Comparison of ENCODE assay signal across 17 cellular contexts in genomic region chr21:42648606-42649005, GRCh38. TPM values are rescaled to one million over a fixed set of nuclear protein-coding genes. Genes with fewer than 3 reads are reported as not detected.
DNase-seq lines count a peak whose midpoint lies in the region; ATAC-seq and TF ChIP-seq lines count a peak whose summit lies in the region.
"Had no signal": no experiment of that assay in that cellular context is flagged by ENCODE, and none has a peak within 500 bp of the region (broad histone marks: within the 10 kb centered on the region; RNA-seq: fewer than 3 reads in every experiment).

No MANE protein-coding gene starts in this region.

- DNase-seq in NOMO-1 (lab: John Stamatoyannopoulos, UW; ENCODE audit: unreplicated experiment in 2 of 2) = peak; percentile 18 to 19
- no peak for DNase-seq in NOMO-1 treated with dmso at 0.1 percent for 144 hours (lab: John Stamatoyannopoulos, UW; ENCODE audit: unreplicated experiment)
- DNase-seq in Peyer's patch = peak in 1 of 3 donors; percentile 58
- DNase-seq in mucosa of descending colon = peak in 2 of 3 donors; percentile 3 to 34
- peak; percentile 25 for DNase-seq in spleen
- no peak for DNase-seq in Kasumi-1 (lab: John Stamatoyannopoulos, UW)
- no peak for DNase-seq in activated CD8-positive, alpha-beta memory T cell treated with anti-CD3 and anti-CD28 coated beads, Interleukin-2, amount 10 ng/mL, durations not matched to agents 7 days and 5 days
- DNase-seq: CD8-positive, alpha-beta T cell; COR-L47; DMS153; DMS79 treated with DMSO at 0.1 percent for 48 hours; EL; HFFc6 had no signal

- H3K27ac Mint-ChIP-seq in activated CD8-positive, alpha-beta memory T cell treated with anti-CD3 and anti-CD28 coated beads, Interleukin-2, amount 10 ng/mL, durations not matched to agents 7 days and 5 days = no peak overlapping the region
- H3K27ac Mint-ChIP-seq: CD14-positive monocyte; CD8-positive, alpha-beta T cell; HFFc6 had no signal

- H3K27ac ChIP-seq in Peyer's patch = peak overlapping the region in 3 of 4 donors; percentile 35 to 76 (median 51)
- H3K27ac ChIP-seq in spleen = no peak overlapping the region
- H3K27ac ChIP-seq: 22Rv1, HL-60 had no signal

- H3K27me3 ChIP-seq in Peyer's patch (no peaks in the 10 kb centered on the region), spleen (replicated peaks in 1 of 7) (peaks cover 0 to 29% (median 9%) of the 10 kb centered on the region in 7 donors)

- ATAC-seq in mucosa of descending colon = peak; percentile 5
- no peak for ATAC-seq in activated CD8-positive, alpha-beta memory T cell treated with anti-CD3 and anti-CD28 coated beads, Interleukin-2, amount 10 ng/mL, durations not matched to agents 7 days and 5 days
- ATAC-seq: CD8-positive, alpha-beta T cell had no signal

- H3K36me3 ChIP-seq in Peyer's patch = no peaks in the 10 kb centered on the region
- H3K36me3 ChIP-seq in mucosa of descending colon (ENCODE audit: low read depth) = no peaks in the 10 kb centered on the region
- H3K36me3 ChIP-seq in spleen = no peaks in the 10 kb centered on the region
- H3K36me3 ChIP-seq: HAP-1 had no signal

- H3K27me3 Mint-ChIP-seq in activated CD8-positive, alpha-beta memory T cell treated with anti-CD3 and anti-CD28 coated beads, Interleukin-2, amount 10 ng/mL, durations not matched to agents 7 days and 5 days = peaks cover 34% of the 10 kb centered on the region

- no peaks in the 10 kb centered on the region for H3K9me3 Mint-ChIP-seq in activated CD8-positive, alpha-beta memory T cell treated with anti-CD3 and anti-CD28 coated beads, Interleukin-2, amount 10 ng/mL, durations not matched to agents 7 days and 5 days (ENCODE audit: low read depth)
- H3K9me3 Mint-ChIP-seq: CD8-positive, alpha-beta T cell had no signal

- TF ChIP-seq POLR2A in Peyer's patch (IDR thresholded peaks at IDR 0.05) = peak in 1 of 2 donors; percentile 41
- no peak for TF ChIP-seq POLR2A in spleen (IDR thresholded peaks at IDR 0.05)

- WGBS in spleen, 5 donors = 90 to 96% (median 94%) methylated on average over 8 of the region's 8 CpGs

- H3K4me1 ChIP-seq in Peyer's patch (peaks cover 0 to 31% (median 3%) of the 10 kb centered on the region in 4 donors), mucosa of descending colon (ENCODE audit: low read depth) (peaks cover 17% of the 10 kb centered on the region), spleen (peaks cover 0 to 15% (median 11%) of the 10 kb centered on the region in 6 donors)
- H3K4me1 ChIP-seq: HAP-1 had no signal

- intact Hi-C loops in mucosa of descending colon (cut with DNase I, micrococcal nuclease) = no loop called here
- intact Hi-C loops in spleen (cut with DNase I; ENCODE audit: low total_unique reads) = no loop called here

- TF ChIP-seq CTCF in Peyer's patch (IDR thresholded peaks at IDR 0.05) (no peak), mucosa of descending colon (IDR thresholded peaks at IDR 0.05) (no peak), spleen (IDR thresholded peaks at IDR 0.05 in 8 of 11, conservative IDR thresholded peaks at IDR 0.05 in 3 of 11) (no peak)

- H3K36me3 Mint-ChIP-seq in activated CD8-positive, alpha-beta memory T cell treated with anti-CD3 and anti-CD28 coated beads, Interleukin-2, amount 10 ng/mL, durations not matched to agents 7 days and 5 days = no peaks in the 10 kb centered on the region
- H3K36me3 Mint-ChIP-seq: CD8-positive, alpha-beta T cell had no signal

- H3K4me3 ChIP-seq in Peyer's patch = no peak overlapping the region
- no peak overlapping the region for H3K4me3 ChIP-seq in mucosa of descending colon
- H3K4me3 ChIP-seq in spleen = no peak overlapping the region
- H3K4me3 ChIP-seq: HAP-1 had no signal

- CTCF ChIA-PET in activated CD8-positive, alpha-beta memory T cell treated with anti-CD3 and anti-CD28 coated beads, Interleukin-2, amount 10 ng/mL, durations not matched to agents 7 days and 5 days (lab: Charles Lee) = no interaction called here

- H3K4me1 Mint-ChIP-seq in activated CD8-positive, alpha-beta memory T cell treated with anti-CD3 and anti-CD28 coated beads, Interleukin-2, amount 10 ng/mL, durations not matched to agents 7 days and 5 days = no peaks in the 10 kb centered on the region

- H3K4me3 Mint-ChIP-seq in activated CD8-positive, alpha-beta memory T cell treated with anti-CD3 and anti-CD28 coated beads, Interleukin-2, amount 10 ng/mL, durations not matched to agents 7 days and 5 days = no peak overlapping the region
- H3K4me3 Mint-ChIP-seq: CD14-positive monocyte; CD8-positive, alpha-beta T cell; HFFc6 had no signal

- H3K9me3 ChIP-seq in Peyer's patch (no peaks in the 10 kb centered on the region), mucosa of descending colon (no peaks in the 10 kb centered on the region), spleen (no peaks in the 10 kb centered on the region)
- H3K9me3 ChIP-seq: HAP-1 had no signal

RNA-seq across cellular contexts. Expression of gene PDE9A, which starts 4.8 kb away (rescaled TPM):
- total RNA-seq in Peyer's patch = 100 to 1,000 TPM in 3 of 4 donors, 10 to 100 TPM in 1; 92.4 to 478 (median 444) TPM
- total RNA-seq in mucosa of descending colon = 100 to 1,000 TPM in 2 of 3 donors, 10 to 100 TPM in 1; 98.4 to 200 (median 167) TPM
- total RNA-seq in spleen = 10 to 100 TPM; 15.1 to 45.5 (median 24.9) TPM
- polyA plus RNA-seq in spleen = 10 to 100 TPM in 2 of 3 donors, 1 to 10 TPM in 1; 7.9 to 33.5 (median 18.2) TPM
- total RNA-seq in activated CD8-positive, alpha-beta memory T cell treated with anti-CD3 and anti-CD28 coated beads, Interleukin-2, amount 10 ng/mL, durations not matched to agents 7 days and 5 days = 1 to 10 TPM; 2.0 to 6.8 TPM
- total RNA-seq: HFFc6 had no signal

Comparison
In these comparisons a context has a peak if more than half of its experiments do, and no peak if none do; other contexts are left out.
1. DNase-seq: peak in NOMO-1 (2 of 2), mucosa of descending colon (2 of 3) and spleen (single experiment); none in NOMO-1 treated with dmso at 0.1 percent for 144 hours (single experiment), Kasumi-1 (0 of 2) and activated CD8-positive, alpha-beta memory T cell treated with anti-CD3 and anti-CD28 coated beads, Interleukin-2, amount 10 ng/mL, durations not matched to agents 7 days and 5 days (single experiment).
2. H3K27ac ChIP-seq: peak in Peyer's patch (3 of 4); none in spleen (0 of 8).